ENCODE assay signal across 23 cellular contexts in the genomic region with DNA sequence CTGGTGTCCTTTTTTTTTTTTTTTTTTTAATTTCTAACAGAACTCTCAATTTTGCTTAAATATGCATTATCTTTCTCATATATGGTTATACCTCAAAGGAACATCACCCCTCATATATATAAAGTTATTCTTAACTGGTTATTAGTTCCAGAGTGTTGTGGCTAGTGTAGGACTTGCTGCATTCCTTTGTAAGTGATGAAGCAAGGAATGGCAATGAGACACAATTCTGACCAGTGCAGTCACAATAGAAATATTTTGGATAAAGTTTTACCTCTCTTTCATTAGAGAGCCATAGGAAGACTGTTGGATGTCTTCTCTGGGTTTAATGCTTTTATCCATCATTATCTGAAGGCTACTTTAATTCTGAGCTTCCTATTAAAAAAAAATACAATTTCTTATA.
DNase-seq lines count a peak whose midpoint lies in the region; FAIRE-seq and TF ChIP-seq lines count a peak whose summit lies in the region.
"Had no signal": no experiment of that assay in that cellular context is flagged by ENCODE, and none has a peak within 500 bp of the region (broad histone marks: within the 10 kb centered on the region; RNA-seq: fewer than 3 reads in every experiment).

No MANE protein-coding gene starts in this region.

- H3K27me3 ChIP-seq in osteoblast (ENCODE audit: insufficient read depth, low read length) (no peaks in the 10 kb centered on the region), left ventricle myocardium inferior (ENCODE audit: low read depth) (no peaks in the 10 kb centered on the region), ascending aorta (no peaks in the 10 kb centered on the region)
- H3K27me3 ChIP-seq: BLaER1, hepatocyte had no signal

- FAIRE-seq in H54 (lab: Jason Lieb, UNC), result no peak
- FAIRE-seq in GM19239 (lab: Jason Lieb, UNC), result no peak
- FAIRE-seq: kidney had no signal

- H3K4me1 ChIP-seq in osteoblast (ENCODE audit: insufficient read depth, low read length) (peaks cover 26% of the 10 kb centered on the region), left ventricle myocardium inferior (no peaks in the 10 kb centered on the region), ascending aorta (no peaks in the 10 kb centered on the region)
- H3K4me1 ChIP-seq: BLaER1 had no signal

- DNase-seq in H54 (ENCODE audit: insufficient read length, low spot score), result peak; percentile 5
- peak; percentile 32 for DNase-seq in RPMI7951 (ENCODE audit: low read depth)
- peak; percentile 25 for DNase-seq in fibroblast of gingiva (ENCODE audit: low read depth)
- peak; percentile 71 for DNase-seq in osteoblast (ENCODE audit: insufficient read length, low spot score, missing footprints)
- no peak for DNase-seq in GM19239 (ENCODE audit: insufficient read length, low spot score)
- no peak for DNase-seq in left ventricle myocardium inferior
- no peak for DNase-seq in ascending aorta (ENCODE audit: low spot score in 2 of 2)
- no peak for DNase-seq in activated CD4-positive, alpha-beta T cell treated with anti-CD3 and anti-CD28 coated beads, Interleukin-2, amount 50 U/mL, for 4 hours
- DNase-seq: activated CD4-positive, CD25-positive, alpha-beta regulatory T cell; activated CD8-positive, alpha-beta T cell treated with anti-CD3 and anti-CD28 coated beads, Interleukin-2, amount 10 ng/mL, durations not matched to agents 7 days and 5 days; activated naive CD4-positive, alpha-beta T cell treated with anti-CD3 and anti-CD28 coated beads for 36 hours; activated T-cell treated with anti-CD3 and anti-CD28 coated beads, Interleukin-2, amount 50 U/mL, for 1 hour; cerebellar nuclear complex; effector CD8-positive, alpha-beta T cell; kidney; naive thymus-derived CD4-positive, alpha-beta T cell; NCI-H1048; NCI-H2029 treated with DMSO at 0.1 percent for 48 hours; T-helper 9 cell had no signal

- H3K79me2 ChIP-seq in osteoblast (ENCODE audit: insufficient read depth, low read length), result no peaks in the 10 kb centered on the region
- H3K79me2 ChIP-seq: hepatocyte had no signal

- H3K27ac ChIP-seq in osteoblast (ENCODE audit: low read depth, low read length) (peak overlapping the region; percentile 95), left ventricle myocardium inferior (replicated peaks) (no peak overlapping the region), ascending aorta (no peak overlapping the region)
- H3K27ac ChIP-seq: BLaER1, hepatocyte, KMS-11 had no signal

- peak overlapping the region; percentile 31 for H3K4me3 ChIP-seq in osteoblast (ENCODE audit: insufficient read depth, low read length)
- H3K4me3 ChIP-seq in left ventricle myocardium inferior, result no peak overlapping the region
- H3K4me3 ChIP-seq in ascending aorta, result no peak overlapping the region
- H3K4me3 ChIP-seq: BLaER1, GM23338, hepatocyte had no signal

- H2AFZ ChIP-seq in osteoblast (ENCODE audit: low read length), result peak overlapping the region; percentile 52
- H2AFZ ChIP-seq: hepatocyte had no signal

- peak overlapping the region; percentile 75 for H3K4me2 ChIP-seq in osteoblast (ENCODE audit: insufficient read depth, low read length)
- H3K4me2 ChIP-seq: BLaER1, GM23338, hepatocyte, KMS-11 had no signal

- TF ChIP-seq POLR2A in H54 (IDR thresholded peaks at IDR 0.05; ENCODE audit: low read depth, low read length), result no peak

- intact Hi-C loops in left ventricle myocardium inferior (cut with micrococcal nuclease), result no loop called here
- intact Hi-C loops in ascending aorta (cut with DNase I), result no loop called here

- no peaks in the 10 kb centered on the region for H4K20me1 ChIP-seq in osteoblast (ENCODE audit: insufficient read depth, low read length)
- H4K20me1 ChIP-seq: BLaER1 had no signal

- H3K36me3 ChIP-seq in osteoblast (ENCODE audit: insufficient read depth, low read length) (no peaks in the 10 kb centered on the region), left ventricle myocardium inferior (no peaks in the 10 kb centered on the region), ascending aorta (no peaks in the 10 kb centered on the region)
- H3K36me3 ChIP-seq: BLaER1 had no signal

- TF ChIP-seq CTCF in osteoblast (IDR thresholded peaks at IDR 0.05; ENCODE audit: extremely low read depth, low read depth, low read length) (no peak), left ventricle myocardium inferior (IDR thresholded peaks at IDR 0.05; ENCODE audit: borderline replicate concordance) (no peak), ascending aorta (IDR thresholded peaks at IDR 0.05) (no peak)

- H3K9me3 ChIP-seq in osteoblast (ENCODE audit: low read depth, low read length) (no peaks in the 10 kb centered on the region), left ventricle myocardium inferior (replicated peaks) (no peaks in the 10 kb centered on the region), ascending aorta (no peaks in the 10 kb centered on the region)
- H3K9me3 ChIP-seq: BLaER1 had no signal

Comparison
In these comparisons a context has a peak if more than half of its experiments do, and no peak if none do; other contexts are left out.
1. DNase-seq: peak in H54 (single experiment), RPMI7951 (single experiment), fibroblast of gingiva (single experiment) and osteoblast (single experiment); none in GM19239 (single experiment), left ventricle myocardium inferior (single experiment), ascending aorta (0 of 2) and activated CD4-positive, alpha-beta T cell treated with anti-CD3 and anti-CD28 coated beads, Interleukin-2, amount 50 U/mL, for 4 hours (0 of 2).